ENCODE assay signal across 8 cellular contexts in genomic region chr11:68038718-68039525, GRCh38. TPM values are rescaled to one million over a fixed set of nuclear protein-coding genes. Genes with fewer than 3 reads are reported as not detected.
DNase-seq lines count a peak whose midpoint lies in the region; ATAC-seq and TF ChIP-seq lines count a peak whose summit lies in the region.

TCIRG1 (plus strand) TSS chr11:68039025; CDS start chr11:68041272, 2,247 bp downstream.

- intact Hi-C loops in sciatic nerve (cut with DNase I), result loop anchor here (10.0 kb wide), 1 partner anchor 86 kb away; the partner anchor contains the start of gene CHKA

- WGBS in hepatocyte (ENCODE audit: low lambda C conversion rate, missing lambda C conversion rate), result 15% methylated on average over 45 of the region's 51 CpGs

- peak within 1 kb of the TSS; percentile 90 for H3K27ac Mint-ChIP-seq in T-helper 17 cell

- peaks cover 25% of the 10 kb centered on the region for H3K4me1 Mint-ChIP-seq in T-helper 17 cell

- peaks cover 27% of the 10 kb centered on the region for H3K4me1 ChIP-seq in hepatocyte (ENCODE audit: insufficient read depth)

- H3K27ac ChIP-seq in hepatocyte, result peak within 1 kb of the TSS; percentile 34

- TF ChIP-seq CTCF in GM10266 (IDR thresholded peaks at IDR 0.05; ENCODE audit: control insufficient read depth, insufficient read depth, low read depth, missing control alignments) (no peak), hepatocyte (IDR thresholded peaks at IDR 0.05; ENCODE audit: poor library complexity) (no peak)

- peak within 1 kb of the TSS; percentile 84 for H3K4me2 ChIP-seq in hepatocyte

- H3K9me3 ChIP-seq in T-helper 17 cell (ENCODE audit: control insufficient read depth, low read length, poor library complexity, severe bottlenecking), result no peaks in the 10 kb centered on the region
- no peaks in the 10 kb centered on the region for H3K9me3 ChIP-seq in hepatocyte (ENCODE audit: low read depth)

- no peaks in the 10 kb centered on the region for H4K20me1 ChIP-seq in hepatocyte (ENCODE audit: insufficient read depth, poor library complexity, severe bottlenecking)

- H3K27me3 ChIP-seq in hepatocyte, result no peaks in the 10 kb centered on the region

- peak; percentile 93 for DNase-seq in GM10266 (ENCODE audit: extremely low spot score)
- DNase-seq in HK-2 (ENCODE audit: unreplicated experiment), result peak; percentile 79
- DNase-seq in T-helper 17 cell, result peak in 2 of 3 donors; percentile 54 to 56
- DNase-seq in astrocyte of the hippocampus (ENCODE audit: low read depth, low spot score), result peak; percentile 81
- DNase-seq in hepatocyte (ENCODE audit: low spot score), result peak; percentile 88
- DNase-seq in sciatic nerve (ENCODE audit: low spot score), result peak; percentile 93
- no peak for DNase-seq in NCI-H2107 (lab: John Stamatoyannopoulos, UW)

- H3K36me3 ChIP-seq in hepatocyte (replicated peaks; ENCODE audit: insufficient read depth, low read depth), result no peaks in the 10 kb centered on the region

- no peaks in the 10 kb centered on the region for H3K27me3 Mint-ChIP-seq in T-helper 17 cell

- H3K79me2 ChIP-seq in hepatocyte, result peaks cover 7% of the 10 kb centered on the region

- no peaks in the 10 kb centered on the region for H3K9me2 ChIP-seq in hepatocyte (replicated peaks; ENCODE audit: insufficient read depth)

- H3K4me3 ChIP-seq in hepatocyte, result peak within 1 kb of the TSS; percentile 42

- peak; percentile 67 for ATAC-seq in T-helper 17 cell
- peak; percentile 92 for ATAC-seq in sciatic nerve
- ATAC-seq in GM19397 (IDR thresholded peaks at IDR 0.05; ENCODE audit: unreplicated experiment), result no peak

- H3K4me3 Mint-ChIP-seq in T-helper 17 cell, result peak within 1 kb of the TSS; percentile 93

- H3K36me3 Mint-ChIP-seq in T-helper 17 cell (ENCODE audit: low read depth), result no peaks in the 10 kb centered on the region

- H2AFZ ChIP-seq in hepatocyte, result peak within 1 kb of the TSS; percentile 19

RNA-seq across cellular contexts. Expression of gene TCIRG1, which starts in this region (rescaled TPM):
- total RNA-seq in T-helper 17 cell, result 100 to 1,000 TPM; 187 to 207 TPM
- total RNA-seq in hepatocyte, result 61.0 and 77.4 TPM in 2 replicates
- 125 and 199 TPM in 2 replicates for polyA plus RNA-seq in hepatocyte
- total RNA-seq in sciatic nerve, result 128 TPM
